Comparison of ENCODE assay signal across 23 cellular contexts in the genomic region with DNA sequence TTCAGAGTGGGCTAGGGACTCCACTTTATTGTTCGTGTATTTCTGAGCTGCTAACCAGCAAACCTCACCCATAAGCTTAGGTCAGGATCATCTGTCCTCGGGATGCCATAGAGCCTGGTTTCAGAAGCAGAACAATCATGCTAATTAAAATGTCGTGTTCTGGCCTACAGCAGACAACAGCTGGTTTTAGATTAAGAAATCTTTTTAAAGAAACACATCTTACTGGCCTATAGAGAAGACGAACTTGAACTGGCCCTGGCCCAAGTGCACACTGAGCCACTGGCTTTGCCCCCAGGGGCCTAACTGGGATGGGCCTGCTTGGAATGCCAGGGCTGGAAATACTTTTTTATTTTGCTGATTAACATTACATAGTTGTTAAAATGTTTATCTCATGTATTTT.
DNase-seq lines count a peak whose midpoint lies in the region; ATAC-seq, FAIRE-seq and TF ChIP-seq lines count a peak whose summit lies in the region.
"Had no signal": no experiment of that assay in that cellular context is flagged by ENCODE, and none has a peak within 500 bp of the region (broad histone marks: within the 10 kb centered on the region; RNA-seq: fewer than 3 reads in every experiment).

No MANE protein-coding gene starts in this region.

- no peak for FAIRE-seq in HTR-8/SVneo (lab: Jason Lieb, UNC)
- FAIRE-seq: GM12891 had no signal

- H2AK9ac ChIP-seq in IMR-90 (replicated peaks; ENCODE audit: low read depth, low read length, poor library complexity): no peak overlapping the region

- POLR2A ChIA-PET in IMR-90 (lab: Charles Lee; ENCODE audit: unreplicated experiment): no interaction called here

- dilution Hi-C loops in IMR-90 (cut with HindIII; ENCODE audit: low sequenced_read_pairs, unreplicated experiment): no loop called here

- intact Hi-C loops in IMR-90 (cut with micrococcal nuclease): no loop called here

- CTCF ChIA-PET in IMR-90 (lab: Yijun Ruan, JAX): no interaction called here

- H2BK5ac ChIP-seq in IMR-90 (ENCODE audit: low read depth, low read length, poor library complexity, severe bottlenecking): no peak overlapping the region
- H2BK5ac ChIP-seq in mesenchymal stem cell (ENCODE audit: low read depth, low read length, poor library complexity, severe bottlenecking): no peak overlapping the region

- BruUV-seq in IMR-90 (replicated peaks; lab: Mats Ljungman, UMichigan): no TSS peak

- no peaks in the 10 kb centered on the region for H3K9me3 ChIP-seq in IMR-90 (ENCODE audit: control insufficient read depth, insufficient read depth, low read length)
- no peaks in the 10 kb centered on the region for H3K9me3 ChIP-seq in mesenchymal stem cell (ENCODE audit: control insufficient read depth, low read length)
- H3K9me3 ChIP-seq: gastrocnemius medialis, ovary had no signal

- 0 out of 3 replicates have a peak overlapping the region, but pooled peaks have one; percentile 13 for H2BK15ac ChIP-seq in IMR-90 (ENCODE audit: low read depth, low read length)
- H2BK15ac ChIP-seq in mesenchymal stem cell (ENCODE audit: low read depth, poor library complexity, severe bottlenecking): no peak overlapping the region

- H3K23ac ChIP-seq in IMR-90 (ENCODE audit: low read depth, low read length) (no peak overlapping the region), mesenchymal stem cell (ENCODE audit: low read length in 2 of 2) (no peak overlapping the region)

- H3K9ac ChIP-seq in IMR-90 (ENCODE audit: low read depth, low read length) (no peak overlapping the region), mesenchymal stem cell (ENCODE audit: low read length) (no peak overlapping the region)

- H3K18ac ChIP-seq in IMR-90 (ENCODE audit: low read depth, low read length) (peak overlapping the region; percentile 83), mesenchymal stem cell (ENCODE audit: low read depth in 1 of 2, low read length in 2 of 2) (no peak overlapping the region)

- 0 out of 2 replicates have a peak, but pooled peaks cover 4% of the 10 kb centered on the region for H3K36me3 ChIP-seq in IMR-90 (ENCODE audit: control insufficient read depth, insufficient read depth, low read length)
- peaks cover 5 to 20% of the 10 kb centered on the region in 2 experiments for H3K36me3 ChIP-seq in mesenchymal stem cell (ENCODE audit: control insufficient read depth in 1 of 2, insufficient read depth in 2 of 2, low read depth in 1 of 2, low read length in 2 of 2)
- H3K36me3 ChIP-seq: gastrocnemius medialis, ovary had no signal

- H2AK5ac ChIP-seq in IMR-90 (ENCODE audit: low read depth, low read length) (no peak overlapping the region), mesenchymal stem cell (ENCODE audit: low read length, severe bottlenecking) (peak overlapping the region; percentile 55)

- peaks cover 22% of the 10 kb centered on the region for H3K4me1 ChIP-seq in IMR-90 (ENCODE audit: control insufficient read depth, insufficient read depth, low read length)
- H3K4me1 ChIP-seq in mesenchymal stem cell (ENCODE audit: control insufficient read depth, insufficient read depth, low read depth, low read length): peaks cover 9% of the 10 kb centered on the region

- H2BK12ac ChIP-seq in mesenchymal stem cell (ENCODE audit: low read length in 2 of 2): no peak overlapping the region

- H2BK20ac ChIP-seq in IMR-90 (ENCODE audit: low read depth, low read length): peak overlapping the region; percentile 74

- 30% methylated on average over 2 of the region's 4 CpGs; no CpG with 5 or more reads in 1 of the 2 experiments for WGBS in IMR-90 (ENCODE audit: extremely low coverage in 2 of 2, insufficient read length in 1 of 2), 2 experiments
- 89% methylated on average over 4 of the region's 4 CpGs for WGBS in mesenchymal stem cell

- DNase-seq in AG09319 (ENCODE audit: extremely low read depth, low read depth): peak; percentile 72
- no peak for DNase-seq in IMR-90
- DNase-seq in epidermal melanocyte (ENCODE audit: insufficient read length, low spot score): peak; percentile 62
- no peak for DNase-seq in mesenchymal stem cell
- no peak for DNase-seq in LoVo (ENCODE audit: low spot score)
- no peak for DNase-seq in HTR-8/SVneo (ENCODE audit: insufficient read length, low spot score)
- no peak for DNase-seq in stimulated activated naive CD8-positive, alpha-beta T cell treated with anti-CD3 and anti-CD28 coated beads, Interleukin-15, Interleukin-2, amounts not matched to agents 100 U/mL and 50 U/mL, for 24 hours
- no peak for DNase-seq in hepatic stellate cell (ENCODE audit: low spot score)
- DNase-seq: activated CD4-positive, alpha-beta T cell treated with anti-CD3 and anti-CD28 coated beads for 1 hour; activated CD8-positive, alpha-beta memory T cell treated with anti-CD3 and anti-CD28 coated beads, Interleukin-2, amount 10 ng/mL, durations not matched to agents 7 days and 5 days; activated effector memory CD4-positive, alpha-beta T cell treated with anti-CD3 and anti-CD28 coated beads, Interleukin-2, amount 50 U/mL, for 16 hours; AML-193; anterior cingulate cortex; Calu3; gastrocnemius medialis; Karpas-422; NCI-H146; NCI-H82; PC-9; stimulated activated CD4-positive, alpha-beta T cell treated with anti-CD3 and anti-CD28 coated beads, Interleukin-4, amount 100 ng/mL, for 24 hours had no signal

- H2AFZ ChIP-seq in IMR-90 (replicated peaks; ENCODE audit: low read length, poor library complexity) (no peak overlapping the region), mesenchymal stem cell (ENCODE audit: low read depth, low read length) (no peak overlapping the region)
- H2AFZ ChIP-seq: PC-9 had no signal

- no peaks in the 10 kb centered on the region for H4K20me1 ChIP-seq in IMR-90 (ENCODE audit: insufficient read depth, low read length)

- TF ChIP-seq CTCF in AG09319 (IDR thresholded peaks at IDR 0.05; ENCODE audit: low read depth, low read length) (no peak), IMR-90 (conservative IDR thresholded peaks at IDR 0.05; ENCODE audit: low read depth, low read length) (no peak)

- H2BK120ac ChIP-seq in IMR-90 (ENCODE audit: low read depth, low read length) (no peak overlapping the region), mesenchymal stem cell (ENCODE audit: low read depth, low read length) (no peak overlapping the region)

- H3K4me3 ChIP-seq in IMR-90 (ENCODE audit: insufficient read depth, low read depth, low read length) (no peak overlapping the region), mesenchymal stem cell (ENCODE audit: insufficient read depth in 1 of 2, low read depth in 1 of 2, low read length in 2 of 2) (no peak overlapping the region)
- H3K4me3 ChIP-seq: gastrocnemius medialis, ovary, PC-9, skin epidermis had no signal

- H3K27ac ChIP-seq in IMR-90 (ENCODE audit: insufficient read depth, low read length): no peak overlapping the region; the same call in 1 of the 2 replicates
- no peak overlapping the region for H3K27ac ChIP-seq in mesenchymal stem cell (ENCODE audit: low read length, poor library complexity, severe bottlenecking)
- H3K27ac ChIP-seq: gastrocnemius medialis, ovary, PC-9, skin epidermis had no signal

- H3K79me1 ChIP-seq in IMR-90 (ENCODE audit: low read depth in 1 of 2, low read length in 2 of 2) (peaks cover 0 to 11% of the 10 kb centered on the region in 2 experiments; a peak in 2 of 4 replicates), mesenchymal stem cell (replicated peaks; ENCODE audit: low read length, poor library complexity, severe bottlenecking) (no peaks in the 10 kb centered on the region)

- H3K4ac ChIP-seq in IMR-90 (ENCODE audit: low read depth, low read length): peak overlapping the region; percentile 63
- no peak overlapping the region for H3K4ac ChIP-seq in mesenchymal stem cell (ENCODE audit: low read depth in 1 of 2, low read length in 2 of 2)

- TF ChIP-seq POLR2A in IMR-90 (IDR thresholded peaks at IDR 0.05; ENCODE audit: low read depth, low read length): no peak

- in situ Hi-C loops in IMR-90 (cut with MboI; ENCODE audit: low sequenced_read_pairs): no loop called here

- H3K4me2 ChIP-seq in IMR-90 (ENCODE audit: low read depth, low read length) (peak overlapping the region; percentile 52; the same call in 1 of the 2 replicates), mesenchymal stem cell (ENCODE audit: low read length, poor library complexity, severe bottlenecking) (no peak overlapping the region)
- H3K4me2 ChIP-seq: PC-9 had no signal

- H3K27me3 ChIP-seq in IMR-90 (ENCODE audit: control insufficient read depth, insufficient read depth, low read length): no peaks in the 10 kb centered on the region
- no peaks in the 10 kb centered on the region for H3K27me3 ChIP-seq in mesenchymal stem cell (ENCODE audit: control insufficient read depth in 1 of 2, insufficient read depth in 1 of 2, low read length in 2 of 2)
- H3K27me3 ChIP-seq: gastrocnemius medialis, ovary had no signal

- H3K14ac ChIP-seq in IMR-90 (replicated peaks; ENCODE audit: low read depth, low read length): peak overlapping the region; percentile 72
- H3K14ac ChIP-seq in mesenchymal stem cell (ENCODE audit: low read length in 2 of 2): no peak overlapping the region

- H4K91ac ChIP-seq in IMR-90 (ENCODE audit: insufficient read depth, low read depth, low read length) (peak overlapping the region; percentile 42; the same call in 1 of the 2 replicates), mesenchymal stem cell (ENCODE audit: low read length) (no peak overlapping the region)

- peak; percentile 50 for ATAC-seq in IMR-90 (ENCODE audit: low read depth)
- ATAC-seq in stimulated activated naive CD8-positive, alpha-beta T cell treated with anti-CD3 and anti-CD28 coated beads, Interleukin-15, Interleukin-2, amounts not matched to agents 100 U/mL and 50 U/mL, for 24 hours: no peak
- ATAC-seq: activated CD8-positive, alpha-beta memory T cell treated with anti-CD3 and anti-CD28 coated beads, Interleukin-2, amount 10 ng/mL, durations not matched to agents 7 days and 5 days; gastrocnemius medialis had no signal

- H3K56ac ChIP-seq in IMR-90 (ENCODE audit: extremely low read depth, insufficient read depth, low read length): no peak overlapping the region

- no peak for TF ChIP-seq RAD21 in IMR-90 (IDR thresholded peaks at IDR 0.05; ENCODE audit: low read length)

- peaks cover 11% of the 10 kb centered on the region for H3K9me1 ChIP-seq in IMR-90 (ENCODE audit: insufficient read depth, low read length)

- H4K5ac ChIP-seq in IMR-90 (ENCODE audit: low read depth, low read length): peak overlapping the region; percentile 64; the same call in 1 of the 2 replicates

- peak overlapping the region in 1 of 2 experiments; percentile 63; a peak in 1 of 4 replicates for H4K8ac ChIP-seq in IMR-90 (ENCODE audit: low read depth in 2 of 2, low read length in 2 of 2)
- H4K8ac ChIP-seq in mesenchymal stem cell (ENCODE audit: low read length): no peak overlapping the region

TF ChIP-seq in IMR-90, 13 proteins besides CTCF, POLR2A, EP300 and RAD21:
- TF ChIP-seq RCOR1 (IDR thresholded peaks at IDR 0.05; ENCODE audit: insufficient replicate concordance, low read length) (no peak), CHD1 (IDR thresholded peaks at IDR 0.05; ENCODE audit: low read depth, low read length) (no peak), FOS (IDR thresholded peaks at IDR 0.05; ENCODE audit: low read depth, low read length) (no peak), NFE2L2 (IDR thresholded peaks at IDR 0.05; ENCODE audit: low read depth, low read length) (no peak), RFX5 (IDR thresholded peaks at IDR 0.05; ENCODE audit: low read depth, low read length) (no peak), MAFK (IDR thresholded peaks at IDR 0.05; ENCODE audit: low read depth, low read length) (no peak), MAZ (IDR thresholded peaks at IDR 0.05; ENCODE audit: borderline replicate concordance, low read depth, low read length) (no peak)

Comparison
In these comparisons a context has a peak if more than half of its experiments do, and no peak if none do; other contexts are left out.
1. DNase-seq: peak in AG09319 (single experiment) and epidermal melanocyte (single experiment); none in IMR-90 (single experiment), mesenchymal stem cell (single experiment), LoVo (single experiment), HTR-8/SVneo (single experiment), stimulated activated naive CD8-positive, alpha-beta T cell treated with anti-CD3 and anti-CD28 coated beads, Interleukin-15, Interleukin-2, amounts not matched to agents 100 U/mL and 50 U/mL, for 24 hours (single experiment) and hepatic stellate cell (single experiment).